Comparison of ENCODE assay signal across 1 cellular context in the genomic region with DNA sequence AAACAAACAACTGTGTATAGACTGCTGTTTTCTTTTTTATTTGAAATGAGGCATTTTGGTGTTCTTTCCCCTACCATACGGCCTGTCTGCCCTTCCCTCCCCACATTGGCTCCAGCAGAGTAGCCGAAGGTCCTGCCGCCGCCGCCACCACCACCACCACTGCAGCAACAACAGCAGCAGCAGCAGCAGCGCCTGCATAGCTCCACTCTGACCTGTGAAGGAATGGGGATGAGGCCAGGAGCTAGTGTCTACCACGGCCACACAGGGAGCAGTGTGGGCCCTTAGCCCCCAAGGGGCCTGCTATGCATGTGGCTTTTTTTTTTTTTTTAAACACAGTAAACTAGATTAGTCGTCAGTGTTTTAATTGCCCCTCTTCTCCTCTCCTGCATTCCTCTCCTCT.
A peak's percentile ranks its signal among the peaks of the same experiment; 100 is the strongest.
TF ChIP-seq lines count a peak whose summit lies in the region.

No MANE protein-coding gene starts in this region.

TF ChIP-seq in HEK293, 187 proteins besides CTCF, POLR2A, EP300 and RAD21 (continued from another document):
- TF ChIP-seq, protein P1, sequence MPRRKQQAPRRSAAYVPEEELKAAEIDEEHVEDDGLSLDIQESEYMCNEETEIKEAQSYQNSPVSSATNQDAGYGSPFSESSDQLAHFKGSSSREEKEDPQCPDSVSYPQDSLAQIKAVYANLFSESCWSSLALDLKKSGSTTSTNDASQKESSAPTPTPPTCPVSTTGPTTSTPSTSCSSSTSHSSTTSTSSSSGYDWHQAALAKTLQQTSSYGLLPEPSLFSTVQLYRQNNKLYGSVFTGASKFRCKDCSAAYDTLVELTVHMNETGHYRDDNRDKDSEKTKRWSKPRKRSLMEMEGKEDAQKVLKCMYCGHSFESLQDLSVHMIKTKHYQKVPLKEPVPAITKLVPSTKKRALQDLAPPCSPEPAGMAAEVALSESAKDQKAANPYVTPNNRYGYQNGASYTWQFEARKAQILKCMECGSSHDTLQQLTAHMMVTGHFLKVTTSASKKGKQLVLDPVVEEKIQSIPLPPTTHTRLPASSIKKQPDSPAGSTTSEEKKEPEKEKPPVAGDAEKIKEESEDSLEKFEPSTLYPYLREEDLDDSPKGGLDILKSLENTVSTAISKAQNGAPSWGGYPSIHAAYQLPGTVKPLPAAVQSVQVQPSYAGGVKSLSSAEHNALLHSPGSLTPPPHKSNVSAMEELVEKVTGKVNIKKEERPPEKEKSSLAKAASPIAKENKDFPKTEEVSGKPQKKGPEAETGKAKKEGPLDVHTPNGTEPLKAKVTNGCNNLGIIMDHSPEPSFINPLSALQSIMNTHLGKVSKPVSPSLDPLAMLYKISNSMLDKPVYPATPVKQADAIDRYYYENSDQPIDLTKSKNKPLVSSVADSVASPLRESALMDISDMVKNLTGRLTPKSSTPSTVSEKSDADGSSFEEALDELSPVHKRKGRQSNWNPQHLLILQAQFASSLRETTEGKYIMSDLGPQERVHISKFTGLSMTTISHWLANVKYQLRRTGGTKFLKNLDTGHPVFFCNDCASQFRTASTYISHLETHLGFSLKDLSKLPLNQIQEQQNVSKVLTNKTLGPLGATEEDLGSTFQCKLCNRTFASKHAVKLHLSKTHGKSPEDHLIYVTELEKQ (tag by site-specific recombination; IDR thresholded peaks at IDR 0.05; ENCODE audit: borderline replicate concordance), result no peak
- no peak for TF ChIP-seq ZFHX2 (tag by site-specific recombination; conservative IDR thresholded peaks at IDR 0.05)
- TF ChIP-seq ZNF404 (tag by site-specific recombination; IDR thresholded peaks at IDR 0.05), result no peak
- TF ChIP-seq, protein P2, sequence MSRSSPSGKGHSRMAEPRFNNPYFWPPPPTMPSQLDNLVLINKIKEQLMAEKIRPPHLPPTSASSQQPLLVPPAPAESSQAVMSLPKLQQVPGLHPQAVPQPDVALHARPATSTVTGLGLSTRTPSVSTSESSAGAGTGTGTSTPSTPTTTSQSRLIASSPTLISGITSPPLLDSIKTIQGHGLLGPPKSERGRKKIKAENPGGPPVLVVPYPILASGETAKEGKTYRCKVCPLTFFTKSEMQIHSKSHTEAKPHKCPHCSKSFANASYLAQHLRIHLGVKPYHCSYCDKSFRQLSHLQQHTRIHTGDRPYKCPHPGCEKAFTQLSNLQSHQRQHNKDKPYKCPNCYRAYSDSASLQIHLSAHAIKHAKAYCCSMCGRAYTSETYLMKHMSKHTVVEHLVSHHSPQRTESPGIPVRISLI (tag by site-specific recombination; IDR thresholded peaks at IDR 0.05), result no peak
- TF ChIP-seq GLIS2 (tag by site-specific recombination; IDR thresholded peaks at IDR 0.05), result peak; percentile 39; the same call in 1 of the 2 replicates
- TF ChIP-seq ZNF600 (tag by site-specific recombination; IDR thresholded peaks at IDR 0.05), result peak; percentile 70
- no peak for TF ChIP-seq ZSCAN30 (tag by site-specific recombination; IDR thresholded peaks at IDR 0.05)
- no peak for TF ChIP-seq GFI1B (tag by site-specific recombination; IDR thresholded peaks at IDR 0.05)
- no peak for TF ChIP-seq HOXC10 (CRISPR knock-in tag; IDR thresholded peaks at IDR 0.05)
TF ChIP-seq in HEK293: peak in this region for 3.
